ENCODE assay signal across 8 cellular contexts in the genomic region with DNA sequence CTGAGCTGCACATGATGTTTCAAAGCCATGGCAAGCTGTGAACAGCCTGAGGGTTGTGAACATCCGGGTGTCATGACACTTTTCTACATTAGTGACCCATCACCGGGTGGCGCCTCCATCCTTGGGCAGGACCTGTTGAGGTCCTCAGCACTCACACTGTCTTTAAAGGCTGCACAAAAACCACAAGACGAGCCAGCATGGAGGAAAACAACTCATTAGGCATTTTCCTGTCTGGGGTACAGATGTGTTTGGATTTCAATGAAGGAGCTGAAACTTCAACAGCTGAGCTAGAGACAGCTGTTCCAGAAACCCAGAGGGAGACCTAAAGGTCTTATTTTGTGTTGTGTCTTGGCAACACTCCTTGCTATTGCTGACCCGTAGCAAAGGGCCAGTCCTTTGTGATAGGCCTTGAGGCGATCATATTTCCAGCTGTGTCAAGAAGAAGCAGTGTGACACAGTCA.
DNase-seq lines count a peak whose midpoint lies in the region; ATAC-seq and TF ChIP-seq lines count a peak whose summit lies in the region.
"Had no signal": no experiment of that assay in that cellular context is flagged by ENCODE, and none has a peak within 500 bp of the region (broad histone marks: within the 10 kb centered on the region; RNA-seq: fewer than 3 reads in every experiment).

No MANE protein-coding gene starts in this region.

- intact Hi-C loops in mucosa of descending colon (cut with DNase I, micrococcal nuclease) = loop anchor here in 1 of 2 donors (10.0 kb wide), 1 partner anchor 225 kb away; no protein-coding TSS in a partner anchor

- no peaks in the 10 kb centered on the region for H3K9me3 ChIP-seq in mucosa of descending colon
- H3K9me3 ChIP-seq: thoracic aorta had no signal

- H3K36me3 Mint-ChIP-seq in activated T-helper 17 cell treated with anti-CD3 and anti-CD28 coated beads, Interleukin-2, amount 50 U/mL, for 72 hours (ENCODE audit: low read depth) = no peaks in the 10 kb centered on the region
- no peaks in the 10 kb centered on the region for H3K36me3 Mint-ChIP-seq in stimulated activated memory B cell treated with anti-CD40 and anti-IgM and Interleukin-4, amounts not matched to agents 10 μg/mL and 1 μg/mL and 100 μg/mL, for 72 hours

- no peaks in the 10 kb centered on the region for H3K4me1 Mint-ChIP-seq in activated T-helper 17 cell treated with anti-CD3 and anti-CD28 coated beads, Interleukin-2, amount 50 U/mL, for 72 hours
- H3K4me1 Mint-ChIP-seq in stimulated activated memory B cell treated with anti-CD40 and anti-IgM and Interleukin-4, amounts not matched to agents 10 μg/mL and 1 μg/mL and 100 μg/mL, for 72 hours = no peaks in the 10 kb centered on the region

- TF ChIP-seq CTCF in mucosa of descending colon (IDR thresholded peaks at IDR 0.05) = no peak

- no peak overlapping the region for H3K4me3 ChIP-seq in mucosa of descending colon
- H3K4me3 ChIP-seq: thoracic aorta had no signal

- no peak overlapping the region for H3K4me3 Mint-ChIP-seq in activated T-helper 17 cell treated with anti-CD3 and anti-CD28 coated beads, Interleukin-2, amount 50 U/mL, for 72 hours
- no peak overlapping the region for H3K4me3 Mint-ChIP-seq in stimulated activated memory B cell treated with anti-CD40 and anti-IgM and Interleukin-4, amounts not matched to agents 10 μg/mL and 1 μg/mL and 100 μg/mL, for 72 hours

- peaks cover 2% of the 10 kb centered on the region for H3K4me1 ChIP-seq in mucosa of descending colon (ENCODE audit: low read depth)

- H3K36me3 ChIP-seq in mucosa of descending colon (ENCODE audit: low read depth) = no peaks in the 10 kb centered on the region
- H3K36me3 ChIP-seq: thoracic aorta had no signal

- H3K27me3 Mint-ChIP-seq in activated T-helper 17 cell treated with anti-CD3 and anti-CD28 coated beads, Interleukin-2, amount 50 U/mL, for 72 hours = peaks cover 17% of the 10 kb centered on the region
- peaks cover 27% of the 10 kb centered on the region for H3K27me3 Mint-ChIP-seq in stimulated activated memory B cell treated with anti-CD40 and anti-IgM and Interleukin-4, amounts not matched to agents 10 μg/mL and 1 μg/mL and 100 μg/mL, for 72 hours

- ATAC-seq in HG02759 (IDR thresholded peaks at IDR 0.05; ENCODE audit: unreplicated experiment) = peak; percentile 25
- peak; percentile 25 for ATAC-seq in activated T-helper 17 cell treated with anti-CD3 and anti-CD28 coated beads, Interleukin-2, amount 50 U/mL, for 72 hours (replicated peaks)
- ATAC-seq in mucosa of descending colon = peak; percentile 56
- ATAC-seq in stimulated activated memory B cell treated with anti-CD40 and anti-IgM and Interleukin-4, amounts not matched to agents 10 μg/mL and 1 μg/mL and 100 μg/mL, for 72 hours = no peak
- ATAC-seq in HG03432 (IDR thresholded peaks at IDR 0.05; ENCODE audit: unreplicated experiment) = no peak

- DNase-seq in EH (ENCODE audit: low read depth) (peak; percentile 52), mucosa of descending colon (peak; percentile 52 to 67 (median 59)), putamen (ENCODE audit: low spot score) (no peak)

- no peaks in the 10 kb centered on the region for H3K9me3 Mint-ChIP-seq in activated T-helper 17 cell treated with anti-CD3 and anti-CD28 coated beads, Interleukin-2, amount 50 U/mL, for 72 hours
- peaks cover under 1% of the 10 kb centered on the region for H3K9me3 Mint-ChIP-seq in stimulated activated memory B cell treated with anti-CD40 and anti-IgM and Interleukin-4, amounts not matched to agents 10 μg/mL and 1 μg/mL and 100 μg/mL, for 72 hours

- no peak overlapping the region for H3K27ac Mint-ChIP-seq in activated T-helper 17 cell treated with anti-CD3 and anti-CD28 coated beads, Interleukin-2, amount 50 U/mL, for 72 hours
- H3K27ac Mint-ChIP-seq in stimulated activated memory B cell treated with anti-CD40 and anti-IgM and Interleukin-4, amounts not matched to agents 10 μg/mL and 1 μg/mL and 100 μg/mL, for 72 hours = no peak overlapping the region

Comparison
In these comparisons a context has a peak if more than half of its experiments do, and no peak if none do; other contexts are left out.
1. ATAC-seq: peak in HG02759 (single experiment), activated T-helper 17 cell treated with anti-CD3 and anti-CD28 coated beads, Interleukin-2, amount 50 U/mL, for 72 hours (single experiment) and mucosa of descending colon (single experiment); none in stimulated activated memory B cell treated with anti-CD40 and anti-IgM and Interleukin-4, amounts not matched to agents 10 μg/mL and 1 μg/mL and 100 μg/mL, for 72 hours (single experiment) and HG03432 (single experiment).